Comparison of ENCODE assay signal across 1 cellular context in genomic region chr7:43582503-43583423, GRCh38.
TF ChIP-seq lines count a peak whose summit lies in the region.

STK17A (plus strand) TSS chr7:43583108; CDS start chr7:43583244, 136 bp downstream.

TF ChIP-seq in HCT116, 20 proteins besides CTCF, POLR2A, EP300 and RAD21 (continued from another document):
- TF ChIP-seq REST (IDR thresholded peaks at IDR 0.05; ENCODE audit: low read depth), result no peak
- TF ChIP-seq JUND (IDR thresholded peaks at IDR 0.05), result no peak
